20 cellular contexts compared by ENCODE assay signal in the genomic region with DNA sequence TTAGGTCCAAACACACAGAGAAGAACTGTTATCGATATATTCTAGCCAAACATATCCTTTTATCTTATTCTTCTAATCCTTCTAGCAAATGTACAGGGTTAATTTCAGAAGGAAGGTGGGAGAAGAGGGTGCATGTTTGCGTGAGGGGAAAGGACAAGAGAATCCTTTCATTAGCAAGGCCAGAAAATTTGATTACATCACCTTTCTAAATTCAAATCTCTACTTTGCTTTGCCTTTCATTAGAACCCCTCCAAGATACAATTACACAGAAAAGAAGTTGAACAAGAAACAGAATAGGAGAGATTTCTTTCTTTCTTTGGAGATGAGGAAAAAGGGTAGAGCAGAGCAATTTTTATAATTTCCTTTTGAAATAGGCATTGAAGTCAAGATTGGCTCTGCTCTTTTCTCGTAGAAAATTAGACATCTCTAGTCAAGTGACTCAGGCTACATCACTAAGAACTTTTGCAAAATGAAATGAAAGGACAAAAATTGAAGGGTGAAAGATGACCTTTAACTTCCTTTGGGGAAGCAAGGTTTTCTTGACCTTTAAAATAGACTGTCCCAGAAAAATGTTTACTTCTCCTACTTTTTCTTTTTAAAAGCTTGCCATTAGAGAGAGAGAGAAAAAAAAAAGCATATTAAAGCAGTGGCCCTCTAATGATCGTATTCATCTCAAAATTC.
"Had no signal": no experiment of that assay in that cellular context is flagged by ENCODE, and none has a peak within 500 bp of the region (broad histone marks: within the 10 kb centered on the region; RNA-seq: fewer than 3 reads in every experiment).

No MANE protein-coding gene starts in this region.

- DNase-seq: colonic mucosa; cortex of kidney; effector CD4-positive, alpha-beta T cell; effector memory CD4-positive, alpha-beta T cell; foreskin keratinocyte; gastrocnemius medialis; glutamatergic neuron; heart right ventricle; hippocampal formation; left cardiac atrium; left lung; left ventricle myocardium superior; lower lobe of right lung; mesenchymal stem cell; mucosa of descending colon; naive B cell had no signal

- H3K27ac ChIP-seq: colonic mucosa, esophagus muscularis mucosa, foreskin keratinocyte, gastrocnemius medialis, heart right ventricle, left lung, lower lobe of right lung had no signal

- ATAC-seq: foreskin keratinocyte, gastrocnemius medialis, heart right ventricle, left cardiac atrium, left lung, left ventricle myocardium superior, lower lobe of right lung, mucosa of descending colon had no signal

- H3K4me3 ChIP-seq: colonic mucosa, esophagus muscularis mucosa, gastrocnemius medialis, heart right ventricle, left lung, lower lobe of right lung, mucosa of descending colon had no signal

- FAIRE-seq: endothelial cell of umbilical vein, islet of Langerhans, keratinocyte had no signal

- H3K27me3 ChIP-seq: colonic mucosa, esophagus muscularis mucosa, foreskin keratinocyte, gastrocnemius medialis, heart right ventricle, left lung had no signal

- H3K9me3 ChIP-seq: colonic mucosa, esophagus muscularis mucosa, gastrocnemius medialis, heart right ventricle, left lung, lower lobe of right lung, mucosa of descending colon had no signal

- H3K4me1 ChIP-seq: colonic mucosa, foreskin keratinocyte, left lung, lower lobe of right lung had no signal

- H3K36me3 ChIP-seq: colonic mucosa, esophagus muscularis mucosa, gastrocnemius medialis, heart right ventricle, left lung, lower lobe of right lung had no signal
